6 cellular contexts compared by ENCODE assay signal in genomic region chr4:160365383-160365782, GRCh38.
DNase-seq lines count a peak whose midpoint lies in the region; ATAC-seq and TF ChIP-seq lines count a peak whose summit lies in the region.
"Not testable (repeated sequence)": the region's sequence is repeated elsewhere in the genome, so short reads cannot be mapped to it uniquely, and the experiment has no call there.

No MANE protein-coding gene starts in this region.

- not testable (repeated sequence) for BruUV-seq in Calu3 (replicated peaks; lab: Mats Ljungman, UMichigan)

- not testable (repeated sequence) for H3K27ac Mint-ChIP-seq in Calu3 (ENCODE audit: unreplicated experiment); WTC11

- H3K4me1 Mint-ChIP-seq in Calu3 (ENCODE audit: low read depth, unreplicated experiment) (peaks cover 11% of the 10 kb centered on the region), WTC11 (peaks cover 16% of the 10 kb centered on the region)

- H3K56ac ChIP-seq in mesendoderm (ENCODE audit: low read length) = not testable (repeated sequence)

- not testable (repeated sequence) for H3K4me3 ChIP-seq in mesendoderm (ENCODE audit: low read length)

- not testable (repeated sequence) for H3K4me3 Mint-ChIP-seq in Calu3 (ENCODE audit: low read depth, unreplicated experiment); WTC11

- not testable (repeated sequence) for H4K5ac ChIP-seq in mesendoderm (ENCODE audit: low read length)

- not testable (repeated sequence) for H3K79me1 ChIP-seq in mesendoderm (ENCODE audit: low read length)

- CTCF ChIA-PET in Calu3 (lab: Charles Lee) = not testable (repeated sequence)
- CTCF ChIA-PET in WTC11 (lab: Charles Lee) = interaction anchor here (1.4 kb wide), 1 partner anchor 8 kb away, joined by 4 read pairs; no protein-coding TSS in a partner anchor

- not testable (repeated sequence) for H2BK5ac ChIP-seq in mesendoderm (ENCODE audit: low read length)

- H3K18ac ChIP-seq in mesendoderm (ENCODE audit: low read length) = not testable (repeated sequence)

- not testable (repeated sequence) for H4K8ac ChIP-seq in mesendoderm (ENCODE audit: low read depth, low read length)

- TF ChIP-seq CTCF in Calu3 (IDR thresholded peaks at IDR 0.05; ENCODE audit: unreplicated experiment); WTC11 (IDR thresholded peaks at IDR 0.05): not testable (repeated sequence)

- not testable (repeated sequence) for H2BK15ac ChIP-seq in mesendoderm (replicated peaks; ENCODE audit: low read depth)

- H3K4me1 ChIP-seq in mesendoderm (ENCODE audit: control insufficient read depth, low read depth, low read length) = not testable (repeated sequence)

- not testable (repeated sequence) for H3K4me2 ChIP-seq in mesendoderm (ENCODE audit: low read length)

- peak; percentile 5 for DNase-seq in Calu3
- DNase-seq in HT-29 (ENCODE audit: low spot score) = peak; percentile 28
- DNase-seq in NCI-H82 (lab: John Stamatoyannopoulos, UW) = peak; percentile 11
- DNase-seq in WTC11 (ENCODE audit: low spot score) = peak; percentile 59
- not testable (repeated sequence) for DNase-seq in epithelial cell of prostate (ENCODE audit: low read depth, low spot score)
- DNase-seq in mesendoderm = peak; percentile 23

- POLR2A ChIA-PET in WTC11 (lab: Charles Lee) = not testable (repeated sequence)

- H3K36me3 Mint-ChIP-seq in Calu3 (ENCODE audit: insufficient read depth, unreplicated experiment) = not testable (repeated sequence)
- peaks cover 35% of the 10 kb centered on the region for H3K36me3 Mint-ChIP-seq in WTC11

- intact Hi-C loops in Calu3 (cut with micrococcal nuclease; ENCODE audit: unreplicated experiment) = loop anchor here (10.0 kb wide), 1 partner anchor 421 kb away; no protein-coding TSS in a partner anchor

- WGBS in mesendoderm (ENCODE audit: extremely low coverage, insufficient coverage, low lambda C conversion rate) = no CpG with 5 or more reads among the region's 8 CpGs

- not testable (repeated sequence) for H3K27me3 Mint-ChIP-seq in Calu3 (ENCODE audit: unreplicated experiment); WTC11 (ENCODE audit: low read depth)

- H2AK5ac ChIP-seq in mesendoderm (ENCODE audit: low read length) = not testable (repeated sequence)

- not testable (repeated sequence) for H3K4ac ChIP-seq in mesendoderm (ENCODE audit: low read depth, low read length)

- not testable (repeated sequence) for H3K36me3 ChIP-seq in mesendoderm (ENCODE audit: control insufficient read depth, insufficient read depth, low read length)

- not testable (repeated sequence) for H3K9ac ChIP-seq in mesendoderm (ENCODE audit: low read length)

- H2BK120ac ChIP-seq in mesendoderm (ENCODE audit: low read depth, low read length) = not testable (repeated sequence)

- not testable (repeated sequence) for H3K9me3 Mint-ChIP-seq in Calu3 (ENCODE audit: low read depth, unreplicated experiment)
- H3K9me3 Mint-ChIP-seq in WTC11 = peaks cover 41% of the 10 kb centered on the region

- H3K79me2 ChIP-seq in mesendoderm (ENCODE audit: control insufficient read depth, insufficient read depth, low read length) = not testable (repeated sequence)

- H3K23ac ChIP-seq in mesendoderm (ENCODE audit: low read length) = not testable (repeated sequence)

- not testable (repeated sequence) for ATAC-seq in WTC11

- not testable (repeated sequence) for H3K27me3 ChIP-seq in mesendoderm (ENCODE audit: insufficient read depth, low read length, poor library complexity)

- H3K27ac ChIP-seq in epithelial cell of prostate = peak overlapping the region; percentile 25
- H3K27ac ChIP-seq in mesendoderm (ENCODE audit: low read depth, low read length) = not testable (repeated sequence)
